In the genomic region with DNA sequence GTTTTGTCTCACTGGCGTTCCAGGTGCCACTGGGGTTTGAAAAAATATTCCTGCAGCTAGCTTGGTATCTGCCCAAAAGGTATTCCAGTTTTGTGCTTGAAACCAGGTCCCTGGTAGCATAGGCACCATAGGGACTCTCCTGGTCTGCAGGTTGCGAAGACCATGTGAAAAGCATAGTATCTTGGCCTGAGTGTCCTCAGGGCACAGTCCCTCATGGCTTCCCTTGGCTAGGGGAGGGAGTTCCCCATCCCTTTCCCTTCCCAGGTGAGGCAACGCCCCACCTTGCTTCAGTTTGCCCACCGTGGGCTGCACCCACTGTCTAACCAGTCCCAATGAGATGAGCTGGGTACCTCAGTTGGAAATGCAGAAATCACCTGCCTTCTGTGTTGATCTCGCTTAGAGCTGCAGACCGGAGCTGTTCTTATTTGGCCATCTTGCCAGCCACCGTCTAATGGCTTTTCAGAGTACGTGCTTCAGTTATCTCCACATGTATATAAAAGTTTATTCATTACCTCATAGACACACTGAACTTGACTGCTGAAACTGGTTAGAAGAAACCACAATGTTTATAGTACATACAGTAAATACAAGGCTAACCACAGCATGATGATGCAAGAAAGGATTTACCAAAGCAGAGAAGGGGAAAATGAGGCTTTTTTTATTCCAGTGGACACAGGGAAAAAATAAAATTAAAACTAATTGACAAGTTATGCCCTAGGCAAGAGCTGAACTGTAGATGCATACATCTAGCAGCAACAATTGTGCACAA, we compare ENCODE assay signal across 13 cellular contexts. TPM values are rescaled to one million over a fixed set of nuclear protein-coding genes. Genes with fewer than 3 reads are reported as not detected.
DNase-seq lines count a peak whose midpoint lies in the region; ATAC-seq and TF ChIP-seq lines count a peak whose summit lies in the region.
"Had no signal": no experiment of that assay in that cellular context is flagged by ENCODE, and none has a peak within 500 bp of the region (broad histone marks: within the 10 kb centered on the region; RNA-seq: fewer than 3 reads in every experiment).

No MANE protein-coding gene starts in this region.

- H3K9me3 Mint-ChIP-seq in GM23338, result no peaks in the 10 kb centered on the region
- H3K9me3 Mint-ChIP-seq: activated T-cell treated with anti-CD3 and anti-CD28 coated beads, Interleukin-2, amount 50 U/mL, for 4 hours; natural killer cell treated with Interleukin-12 subunit alpha and Interleukin-12 subunit beta and Interleukin-15 and Interleukin-18, amount 100 ng/mL, for 72 hours had no signal

- H3F3A ChIP-seq in PC-3 (ENCODE audit: low read length, unreplicated experiment), result no peaks in the 10 kb centered on the region
- H3F3A ChIP-seq in GM23338 (replicated peaks; ENCODE audit: low read depth), result no peaks in the 10 kb centered on the region

- H4K20me1 ChIP-seq in PC-3 (ENCODE audit: low read length) (0 out of 2 replicates have a peak, but pooled peaks cover 3% of the 10 kb centered on the region), GM23338 (replicated peaks; ENCODE audit: insufficient read depth) (no peaks in the 10 kb centered on the region)

- no peaks in the 10 kb centered on the region for H3K4me1 ChIP-seq in PC-3 (ENCODE audit: insufficient read depth, low read length)
- H3K4me1 ChIP-seq in mucosa of descending colon (ENCODE audit: low read depth), result no peaks in the 10 kb centered on the region
- no peaks in the 10 kb centered on the region for H3K4me1 ChIP-seq in GM23338 (ENCODE audit: insufficient read depth)

- CTCF ChIA-PET in PC-3 (lab: Charles Lee), result no interaction called here

- H3K27me3 Mint-ChIP-seq in GM23338 (ENCODE audit: insufficient read depth, low read depth, poor library complexity), result peaks cover 1% of the 10 kb centered on the region

- H3K79me2 ChIP-seq in PC-3 (ENCODE audit: low read length) (peaks cover 7% of the 10 kb centered on the region), GM23338 (replicated peaks; ENCODE audit: insufficient read depth) (peaks cover 27% of the 10 kb centered on the region)

- H2AFZ ChIP-seq in PC-3 (ENCODE audit: low read length), result no peak overlapping the region
- H2AFZ ChIP-seq in GM23338, result no peak overlapping the region

- no peaks in the 10 kb centered on the region for H3K27me3 ChIP-seq in PC-3 (ENCODE audit: low read length)
- no peaks in the 10 kb centered on the region for H3K27me3 ChIP-seq in GM23338 (ENCODE audit: insufficient read depth)

- H3K9ac ChIP-seq in PC-3 (ENCODE audit: low read length), result no peak overlapping the region

- BruUV-seq in PC-3 (replicated peaks; lab: Mats Ljungman, UMichigan), result no TSS peak

- POLR2A ChIA-PET in PC-3 (lab: Charles Lee; ENCODE audit: unreplicated experiment), result interaction anchor here (0.6 kb wide), 1 partner anchor 167 kb away, joined by 4 read pairs; no protein-coding TSS in a partner anchor

- H3K4me3 ChIP-seq in PC-3 (ENCODE audit: low read length) (no peak overlapping the region), choroid plexus epithelial cell (ENCODE audit: low read depth, low read length) (no peak overlapping the region), mucosa of descending colon (no peak overlapping the region), GM23338 (no peak overlapping the region)

- intact Hi-C loops in PC-3 (cut with micrococcal nuclease) (no loop called here), mucosa of descending colon (cut with DNase I, micrococcal nuclease) (no loop called here)

- H3K9me3 ChIP-seq in PC-3 (ENCODE audit: low read length) (no peaks in the 10 kb centered on the region), mucosa of descending colon (no peaks in the 10 kb centered on the region)

- no peak for ATAC-seq in PC-3
- peak; percentile 75 for ATAC-seq in mucosa of descending colon
- no peak for ATAC-seq in HG02588 (IDR thresholded peaks at IDR 0.05; ENCODE audit: unreplicated experiment)
- ATAC-seq in GM23338, result no peak
- ATAC-seq: activated T-cell treated with anti-CD3 and anti-CD28 coated beads, Interleukin-2, amount 50 U/mL, for 4 hours; natural killer cell treated with Interleukin-12 subunit alpha and Interleukin-12 subunit beta and Interleukin-15 and Interleukin-18, amount 100 ng/mL, for 72 hours; sciatic nerve had no signal

- H3K27ac ChIP-seq in PC-3 (ENCODE audit: low read length) (no peak overlapping the region), GM23338 (ENCODE audit: low read depth) (no peak overlapping the region)

- TF ChIP-seq CTCF in PC-3 (conservative IDR thresholded peaks at IDR 0.05; ENCODE audit: low read depth, low read length), result no peak
- no peak for TF ChIP-seq CTCF in choroid plexus epithelial cell (conservative IDR thresholded peaks at IDR 0.05; ENCODE audit: low read depth, low read length)
- no peak for TF ChIP-seq CTCF in mucosa of descending colon (IDR thresholded peaks at IDR 0.05)
- no peak for TF ChIP-seq CTCF in GM23338 (conservative IDR thresholded peaks at IDR 0.05; ENCODE audit: low read depth in 2 of 2)

- no peak overlapping the region for H3K4me2 ChIP-seq in PC-3 (ENCODE audit: low read length)
- no peak overlapping the region for H3K4me2 ChIP-seq in GM23338

- H3K36me3 Mint-ChIP-seq in GM23338 (ENCODE audit: low read depth), result peaks cover 73% of the 10 kb centered on the region

- H3K4me1 Mint-ChIP-seq in GM23338, result peaks cover 6% of the 10 kb centered on the region; the same call in 2 of the 3 replicates

- peaks cover 17% of the 10 kb centered on the region; the same call in 1 of the 2 replicates for H3K36me3 ChIP-seq in PC-3 (ENCODE audit: low read depth, low read length)
- H3K36me3 ChIP-seq in mucosa of descending colon (ENCODE audit: low read depth), result no peaks in the 10 kb centered on the region
- no peaks in the 10 kb centered on the region; the same call in none of the 2 replicates for H3K36me3 ChIP-seq in GM23338 (ENCODE audit: insufficient read depth)

- H3K27ac Mint-ChIP-seq in GM23338, result no peak overlapping the region

- H3K9me2 ChIP-seq in PC-3 (replicated peaks; ENCODE audit: low read length) (no peaks in the 10 kb centered on the region), GM23338 (ENCODE audit: insufficient read depth) (no peaks in the 10 kb centered on the region)

- no peak overlapping the region for H3K4me3 Mint-ChIP-seq in GM23338
- H3K4me3 Mint-ChIP-seq: activated T-cell treated with anti-CD3 and anti-CD28 coated beads, Interleukin-2, amount 50 U/mL, for 4 hours; natural killer cell treated with Interleukin-12 subunit alpha and Interleukin-12 subunit beta and Interleukin-15 and Interleukin-18, amount 100 ng/mL, for 72 hours had no signal

- DNase-seq in ELR (ENCODE audit: low read depth), result peak; percentile 70
- peak; percentile 6 for DNase-seq in PC-3
- DNase-seq in choroid plexus epithelial cell (ENCODE audit: low read depth), result peak; percentile 90
- DNase-seq in mucosa of descending colon, result no peak
- DNase-seq in GM23338 (ENCODE audit: low spot score), result no peak
- no peak for DNase-seq in stimulated activated CD4-positive, alpha-beta T cell treated with anti-CD3 and anti-CD28 coated beads, Interleukin-4, amount 100 ng/mL, for 24 hours
- DNase-seq: activated CD4-positive, alpha-beta T cell treated with anti-CD3 and anti-CD28 coated beads for 1 hour; activated T-cell treated with anti-CD3 and anti-CD28 coated beads, Interleukin-2, amount 50 U/mL, for 4 hours; anterior cingulate cortex; NCI-H2171 treated with DMSO at 0.1 percent for 48 hours had no signal

TF ChIP-seq in GM23338, 12 proteins besides CTCF, POLR2A, EP300 and RAD21 (continues in another document):
- no peak for TF ChIP-seq EZH2phosphoT487 (IDR thresholded peaks at IDR 0.05; ENCODE audit: unreplicated experiment)
- TF ChIP-seq, protein P1, sequence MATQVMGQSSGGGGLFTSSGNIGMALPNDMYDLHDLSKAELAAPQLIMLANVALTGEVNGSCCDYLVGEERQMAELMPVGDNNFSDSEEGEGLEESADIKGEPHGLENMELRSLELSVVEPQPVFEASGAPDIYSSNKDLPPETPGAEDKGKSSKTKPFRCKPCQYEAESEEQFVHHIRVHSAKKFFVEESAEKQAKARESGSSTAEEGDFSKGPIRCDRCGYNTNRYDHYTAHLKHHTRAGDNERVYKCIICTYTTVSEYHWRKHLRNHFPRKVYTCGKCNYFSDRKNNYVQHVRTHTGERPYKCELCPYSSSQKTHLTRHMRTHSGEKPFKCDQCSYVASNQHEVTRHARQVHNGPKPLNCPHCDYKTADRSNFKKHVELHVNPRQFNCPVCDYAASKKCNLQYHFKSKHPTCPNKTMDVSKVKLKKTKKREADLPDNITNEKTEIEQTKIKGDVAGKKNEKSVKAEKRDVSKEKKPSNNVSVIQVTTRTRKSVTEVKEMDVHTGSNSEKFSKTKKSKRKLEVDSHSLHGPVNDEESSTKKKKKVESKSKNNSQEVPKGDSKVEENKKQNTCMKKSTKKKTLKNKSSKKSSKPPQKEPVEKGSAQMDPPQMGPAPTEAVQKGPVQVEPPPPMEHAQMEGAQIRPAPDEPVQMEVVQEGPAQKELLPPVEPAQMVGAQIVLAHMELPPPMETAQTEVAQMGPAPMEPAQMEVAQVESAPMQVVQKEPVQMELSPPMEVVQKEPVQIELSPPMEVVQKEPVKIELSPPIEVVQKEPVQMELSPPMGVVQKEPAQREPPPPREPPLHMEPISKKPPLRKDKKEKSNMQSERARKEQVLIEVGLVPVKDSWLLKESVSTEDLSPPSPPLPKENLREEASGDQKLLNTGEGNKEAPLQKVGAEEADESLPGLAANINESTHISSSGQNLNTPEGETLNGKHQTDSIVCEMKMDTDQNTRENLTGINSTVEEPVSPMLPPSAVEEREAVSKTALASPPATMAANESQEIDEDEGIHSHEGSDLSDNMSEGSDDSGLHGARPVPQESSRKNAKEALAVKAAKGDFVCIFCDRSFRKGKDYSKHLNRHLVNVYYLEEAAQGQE (IDR thresholded peaks at IDR 0.05; ENCODE audit: unreplicated experiment), result no peak
- no peak for TF ChIP-seq POLR2AphosphoS5 (IDR thresholded peaks at IDR 0.05; ENCODE audit: low read depth)
- TF ChIP-seq CREB1 (CRISPR knock-in tag; IDR thresholded peaks at IDR 0.05; ENCODE audit: low read depth), result no peak
- no peak for TF ChIP-seq ZNF114 (CRISPR knock-in tag; IDR thresholded peaks at IDR 0.05)
- no peak for TF ChIP-seq EZH2 (IDR thresholded peaks at IDR 0.05; ENCODE audit: low read depth, unreplicated experiment)
- TF ChIP-seq NANOG (IDR thresholded peaks at IDR 0.05; ENCODE audit: borderline replicate concordance), result no peak
- TF ChIP-seq JUNB (IDR thresholded peaks at IDR 0.05; ENCODE audit: unreplicated experiment), result no peak

RNA-seq across cellular contexts. Expression of a gene that starts 10.6 kb away (rescaled TPM):
- total RNA-seq in PC-3 (2014; rRNA removed) (16.2 and 21.1 TPM in 2 replicates), mucosa of descending colon (10 to 100 TPM; 23.0 to 25.7 (median 24.3) TPM)
- total RNA-seq in GM23338 (2014; rRNA removed; shearing (Covaris generic)), result 27.9 and 33.3 TPM in 2 replicates
- 83.0 and 93.5 TPM in 2 replicates for polyA plus RNA-seq in GM23338 (2016; fragmentation: Nextera tagmentation; extraction: Ambion mirVana)

Comparison
In these comparisons a context has a peak if more than half of its experiments do, and no peak if none do; other contexts are left out.
1. DNase-seq: peak in ELR (single experiment), PC-3 (single experiment) and choroid plexus epithelial cell (single experiment); none in mucosa of descending colon (0 of 3), GM23338 (single experiment) and stimulated activated CD4-positive, alpha-beta T cell treated with anti-CD3 and anti-CD28 coated beads, Interleukin-4, amount 100 ng/mL, for 24 hours (single experiment).